14 cellular contexts compared by ENCODE assay signal in the genomic region with DNA sequence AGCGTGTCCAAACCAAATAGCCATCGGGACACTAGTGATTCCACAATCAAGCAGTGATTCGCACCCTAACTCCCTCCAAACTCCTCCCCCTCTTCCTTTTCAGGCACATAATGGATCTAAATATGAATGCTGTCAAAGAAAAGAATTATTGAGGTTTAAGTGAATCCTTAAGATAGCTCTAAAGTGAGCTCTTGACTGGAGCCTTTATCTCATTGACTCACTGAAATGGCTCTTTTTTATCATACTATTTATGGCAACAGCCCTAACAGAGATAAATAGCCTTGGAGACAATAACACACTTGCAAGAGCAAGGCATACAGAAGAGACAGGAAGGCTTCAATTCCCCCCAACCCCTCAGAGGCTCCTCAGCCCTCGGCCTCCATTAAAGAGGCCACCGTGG.
DNase-seq lines count a peak whose midpoint lies in the region; TF ChIP-seq lines count a peak whose summit lies in the region.
"Had no signal": no experiment of that assay in that cellular context is flagged by ENCODE, and none has a peak within 500 bp of the region (broad histone marks: within the 10 kb centered on the region; RNA-seq: fewer than 3 reads in every experiment).

No MANE protein-coding gene starts in this region.

- H3K9me3 Mint-ChIP-seq in brain (no peaks in the 10 kb centered on the region), progenitor cell of endocrine pancreas (ENCODE audit: low read depth) (no peaks in the 10 kb centered on the region), chondrocyte (ENCODE audit: low read depth) (no peaks in the 10 kb centered on the region)
- H3K9me3 Mint-ChIP-seq: activated CD4-positive, alpha-beta memory T cell treated with anti-CD3 and anti-CD28 coated beads, Interleukin-2, amount 10 ng/mL, durations not matched to agents 7 days and 5 days; CD14-positive monocyte had no signal

- H3K4me1 Mint-ChIP-seq in brain (peaks cover 83% of the 10 kb centered on the region), progenitor cell of endocrine pancreas (ENCODE audit: low read depth) (peaks cover 6% of the 10 kb centered on the region), chondrocyte (ENCODE audit: low read depth) (peaks cover 11% of the 10 kb centered on the region)
- H3K4me1 Mint-ChIP-seq: activated CD4-positive, alpha-beta memory T cell treated with anti-CD3 and anti-CD28 coated beads, Interleukin-2, amount 10 ng/mL, durations not matched to agents 7 days and 5 days; CD14-positive monocyte had no signal

- peak overlapping the region; percentile 70 to 93 (median 84) for H3K27ac Mint-ChIP-seq in brain
- peak overlapping the region; percentile 3 for H3K27ac Mint-ChIP-seq in progenitor cell of endocrine pancreas
- no peak overlapping the region for H3K27ac Mint-ChIP-seq in chondrocyte (ENCODE audit: unreplicated experiment)
- H3K27ac Mint-ChIP-seq: activated CD4-positive, alpha-beta memory T cell treated with anti-CD3 and anti-CD28 coated beads, Interleukin-2, amount 10 ng/mL, durations not matched to agents 7 days and 5 days; CD14-positive monocyte had no signal

- TF ChIP-seq CTCF in brain (conservative IDR thresholded peaks at IDR 0.05) (no peak), progenitor cell of endocrine pancreas (IDR thresholded peaks at IDR 0.05; ENCODE audit: unreplicated experiment) (no peak), chondrocyte (IDR thresholded peaks at IDR 0.05) (no peak)

- DNase-seq in NCI-H2081 (lab: John Stamatoyannopoulos, UW) (peak; percentile 35 to 58), NCI-H2081 treated with DMSO at 0.1 percent for 48 hours (lab: John Stamatoyannopoulos, UW) (no peak), NCI-H2029 (lab: John Stamatoyannopoulos, UW) (peak; percentile 90), progenitor cell of endocrine pancreas (ENCODE audit: low spot score, unreplicated experiment) (no peak), T-helper 1 cell (no peak), chondrocyte (ENCODE audit: low spot score) (no peak), midbrain (lab: John Stamatoyannopoulos, UW) (no peak)
- DNase-seq: 8988T; activated CD4-positive, alpha-beta memory T cell treated with anti-CD3 and anti-CD28 coated beads, Interleukin-2, amount 10 ng/mL, durations not matched to agents 7 days and 5 days; cortex of kidney; stimulated activated CD4-positive, alpha-beta T cell treated with anti-CD3 and anti-CD28 coated beads, Interleukin-2, amount 100 ng/mL, for 24 hours; tibial artery had no signal

- H3K36me3 Mint-ChIP-seq in brain (peaks cover 24% of the 10 kb centered on the region), progenitor cell of endocrine pancreas (ENCODE audit: insufficient read depth) (peaks cover 4% of the 10 kb centered on the region), chondrocyte (ENCODE audit: low read depth) (peaks cover 14% of the 10 kb centered on the region)
- H3K36me3 Mint-ChIP-seq: CD14-positive monocyte had no signal

- H3K4me3 Mint-ChIP-seq in brain (peak overlapping the region in 3 of 5 experiments; percentile 16 to 56 (median 36)), progenitor cell of endocrine pancreas (ENCODE audit: low read depth) (no peak overlapping the region), chondrocyte (ENCODE audit: unreplicated experiment) (no peak overlapping the region)
- H3K4me3 Mint-ChIP-seq: activated CD4-positive, alpha-beta memory T cell treated with anti-CD3 and anti-CD28 coated beads, Interleukin-2, amount 10 ng/mL, durations not matched to agents 7 days and 5 days; CD14-positive monocyte had no signal

- H3K27me3 Mint-ChIP-seq in brain (no peaks in the 10 kb centered on the region), progenitor cell of endocrine pancreas (peaks cover 15% of the 10 kb centered on the region), chondrocyte (ENCODE audit: low read depth) (no peaks in the 10 kb centered on the region)

Comparison
In these comparisons a context has a peak if more than half of its experiments do, and no peak if none do; other contexts are left out.
1. DNase-seq: peak in NCI-H2081 (2 of 2) and NCI-H2029 (single experiment); none in NCI-H2081 treated with DMSO at 0.1 percent for 48 hours (single experiment), progenitor cell of endocrine pancreas (single experiment), T-helper 1 cell (0 of 5), chondrocyte (single experiment) and midbrain (single experiment).
2. H3K4me3 Mint-ChIP-seq: peak in brain (3 of 5); none in progenitor cell of endocrine pancreas (single experiment) and chondrocyte (single experiment).